In the genomic region with DNA sequence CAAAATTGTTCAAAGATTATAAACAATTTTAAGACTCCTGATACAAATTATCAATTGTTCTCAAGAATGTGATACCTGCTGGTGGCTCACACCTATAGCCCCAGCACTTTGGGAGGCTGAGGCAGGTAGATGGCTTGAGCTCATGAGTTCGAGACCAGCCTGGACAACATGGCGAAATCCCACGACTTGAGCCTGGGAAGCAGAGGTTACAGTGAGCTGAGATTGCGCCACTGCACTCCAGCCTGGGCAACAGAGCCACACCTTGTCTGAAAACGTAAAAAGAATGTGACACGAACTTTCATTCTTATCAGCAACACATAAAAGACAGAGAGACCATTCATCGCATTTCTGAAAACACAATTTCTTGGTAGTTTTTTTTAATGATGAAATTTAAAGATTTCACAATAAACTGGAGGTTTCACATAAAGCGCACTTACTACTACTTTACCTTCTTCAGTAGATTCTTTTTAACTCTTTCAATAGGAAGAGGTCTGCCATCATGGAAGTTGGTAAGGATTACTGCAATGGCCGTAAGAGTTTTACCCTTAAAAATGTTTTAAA, we compare ENCODE assay signal across 10 cellular contexts.
"Had no signal": no experiment of that assay in that cellular context is flagged by ENCODE, and none has a peak within 500 bp of the region (broad histone marks: within the 10 kb centered on the region; RNA-seq: fewer than 3 reads in every experiment).

No MANE protein-coding gene starts in this region.

- H3K9me3 ChIP-seq: HAP-1 had no signal

- H3K9me3 Mint-ChIP-seq: HFFc6 had no signal

- DNase-seq: GM23248, GOT3, H7, HFFc6, IMR-90, KBM-7 had no signal

- H3K27ac ChIP-seq: GM23248, HL-60, KMS-11 had no signal

- ATAC-seq: HCT116 had no signal

- H3K27ac Mint-ChIP-seq: HFFc6 had no signal

- H2AFZ ChIP-seq: GM23248 had no signal

- H3K4me3 ChIP-seq: GM23248, HAP-1 had no signal

- H3K4me2 ChIP-seq: KMS-11 had no signal

- H3K4me1 ChIP-seq: HAP-1 had no signal

- H3K9ac ChIP-seq: GM23248, KMS-11 had no signal

- H3K4me3 Mint-ChIP-seq: HFFc6 had no signal
